ENCODE assay signal across 11 cellular contexts in genomic region chr9:121445986-121446385, GRCh38. TPM values are rescaled to one million over a fixed set of nuclear protein-coding genes. Genes with fewer than 3 reads are reported as not detected.
A peak's percentile ranks its signal among the peaks of the same experiment; 100 is the strongest.
DNase-seq lines count a peak whose midpoint lies in the region; ATAC-seq and TF ChIP-seq lines count a peak whose summit lies in the region.
"Had no signal": no experiment of that assay in that cellular context is flagged by ENCODE, and none has a peak within 500 bp of the region (broad histone marks: within the 10 kb centered on the region; RNA-seq: fewer than 3 reads in every experiment).

No MANE protein-coding gene starts in this region.

- H3K9me3 ChIP-seq in right atrium auricular region (no peaks in the 10 kb centered on the region), Loucy (ENCODE audit: insufficient read depth, low read depth, low read length) (no peaks in the 10 kb centered on the region), thoracic aorta (no peaks in the 10 kb centered on the region)

- no peak overlapping the region for H3K27ac Mint-ChIP-seq in activated naive CD8-positive, alpha-beta T cell treated with anti-CD3 and anti-CD28 coated beads, Interleukin-2, amount 50 U/mL, for 24 hours

- H3K4me3 Mint-ChIP-seq in activated naive CD8-positive, alpha-beta T cell treated with anti-CD3 and anti-CD28 coated beads, Interleukin-2, amount 50 U/mL, for 24 hours: no peak overlapping the region

- no peaks in the 10 kb centered on the region for H3K79me2 ChIP-seq in Loucy (ENCODE audit: insufficient read depth, low read length)

- no peak overlapping the region for H3K4me2 ChIP-seq in Loucy (ENCODE audit: low read depth, low read length, poor library complexity, severe bottlenecking)

- H3F3A ChIP-seq in Loucy (ENCODE audit: low read depth): no peaks in the 10 kb centered on the region

- no peak overlapping the region for H3K9ac ChIP-seq in Loucy (ENCODE audit: low read depth, low read length, poor library complexity, severe bottlenecking)

- no peak overlapping the region for H3K4me3 ChIP-seq in right atrium auricular region
- H3K4me3 ChIP-seq in Loucy (ENCODE audit: low read length, poor library complexity, severe bottlenecking): no peak overlapping the region
- no peak overlapping the region for H3K4me3 ChIP-seq in thoracic aorta
- H3K4me3 ChIP-seq: SK-N-MC had no signal

- intact Hi-C loops in left ventricle myocardium superior (cut with micrococcal nuclease): no loop called here

- H3K36me3 ChIP-seq in right atrium auricular region (no peaks in the 10 kb centered on the region), Loucy (ENCODE audit: insufficient read depth, low read length) (no peaks in the 10 kb centered on the region), thoracic aorta (no peaks in the 10 kb centered on the region)

- H3K27ac ChIP-seq in right atrium auricular region: peak overlapping the region in 1 of 2 donors; percentile 32
- H3K27ac ChIP-seq in thoracic aorta: no peak overlapping the region
- H3K27ac ChIP-seq: SK-N-MC had no signal

- no peak overlapping the region for H2AFZ ChIP-seq in Loucy (ENCODE audit: low read length)

- no peaks in the 10 kb centered on the region for H3K9me3 Mint-ChIP-seq in activated naive CD8-positive, alpha-beta T cell treated with anti-CD3 and anti-CD28 coated beads, Interleukin-2, amount 50 U/mL, for 24 hours

- DNase-seq in left ventricle myocardium superior: no peak
- DNase-seq in right atrium auricular region (ENCODE audit: low spot score): no peak
- peak; percentile 22 for DNase-seq in activated naive CD8-positive, alpha-beta T cell treated with anti-CD3 and anti-CD28 coated beads, Interleukin-2, amount 50 U/mL, for 24 hours
- DNase-seq in thoracic aorta (ENCODE audit: low spot score): no peak
- no peak for DNase-seq in COLO829 (ENCODE audit: low spot score)
- no peak for DNase-seq in OCI-M2 (lab: John Stamatoyannopoulos, UW; ENCODE audit: unreplicated experiment)
- DNase-seq in RKO (ENCODE audit: low spot score): no peak
- DNase-seq: NCI-H187 had no signal

- no peaks in the 10 kb centered on the region for H3K9me2 ChIP-seq in Loucy (replicated peaks; ENCODE audit: low read depth, low read length)

- H3K4me1 ChIP-seq in right atrium auricular region (peaks cover 0 to 37% of the 10 kb centered on the region in 2 donors), Loucy (ENCODE audit: insufficient read depth, low read length, poor library complexity, severe bottlenecking) (peaks cover 14% of the 10 kb centered on the region), thoracic aorta (ENCODE audit: control insufficient read depth in 1 of 2, low read depth in 2 of 2) (peaks cover 0 to 15% of the 10 kb centered on the region in 2 donors)

- H3K4me1 Mint-ChIP-seq in activated naive CD8-positive, alpha-beta T cell treated with anti-CD3 and anti-CD28 coated beads, Interleukin-2, amount 50 U/mL, for 24 hours: peaks cover 7% of the 10 kb centered on the region

- H3K36me3 Mint-ChIP-seq in activated naive CD8-positive, alpha-beta T cell treated with anti-CD3 and anti-CD28 coated beads, Interleukin-2, amount 50 U/mL, for 24 hours (ENCODE audit: low read depth): no peaks in the 10 kb centered on the region

- H3K27me3 ChIP-seq in right atrium auricular region (no peaks in the 10 kb centered on the region), Loucy (ENCODE audit: insufficient read depth, low read length, poor library complexity, severe bottlenecking) (no peaks in the 10 kb centered on the region), thoracic aorta (replicated peaks; ENCODE audit: insufficient read depth) (no peaks in the 10 kb centered on the region)

- H3K27me3 Mint-ChIP-seq in activated naive CD8-positive, alpha-beta T cell treated with anti-CD3 and anti-CD28 coated beads, Interleukin-2, amount 50 U/mL, for 24 hours: peaks cover 22% of the 10 kb centered on the region

- TF ChIP-seq CTCF in right atrium auricular region (IDR thresholded peaks at IDR 0.05) (peak in 1 of 2 donors; percentile 42), Loucy (conservative IDR thresholded peaks at IDR 0.05; ENCODE audit: low read length) (peak; percentile 94), thoracic aorta (IDR thresholded peaks at IDR 0.05) (peak; percentile 17)

- ATAC-seq in left ventricle myocardium superior: peak; percentile 9
- peak; percentile 68 for ATAC-seq in activated naive CD8-positive, alpha-beta T cell treated with anti-CD3 and anti-CD28 coated beads, Interleukin-2, amount 50 U/mL, for 24 hours
- ATAC-seq in thoracic aorta (ENCODE audit: insufficient number of reproducible peaks, low FRiP score, low read depth): no peak

- no peaks in the 10 kb centered on the region for H4K20me1 ChIP-seq in Loucy (ENCODE audit: insufficient read depth, low read length, poor library complexity, severe bottlenecking)

RNA-seq across cellular contexts. Expression of gene GGTA1, which starts 53.7 kb away (rescaled TPM):
- 28.3 TPM for total RNA-seq in left ventricle myocardium superior
- 10 to 100 TPM; 11.6 to 15.2 TPM for total RNA-seq in right atrium auricular region
- 100 to 1,000 TPM in 1 of 2 donors, 10 to 100 TPM in 1; 55.1 to 102 TPM for total RNA-seq in thoracic aorta
- total RNA-seq: endothelial cell of umbilical vein had no signal
